8 cellular contexts compared by ENCODE assay signal in the genomic region with DNA sequence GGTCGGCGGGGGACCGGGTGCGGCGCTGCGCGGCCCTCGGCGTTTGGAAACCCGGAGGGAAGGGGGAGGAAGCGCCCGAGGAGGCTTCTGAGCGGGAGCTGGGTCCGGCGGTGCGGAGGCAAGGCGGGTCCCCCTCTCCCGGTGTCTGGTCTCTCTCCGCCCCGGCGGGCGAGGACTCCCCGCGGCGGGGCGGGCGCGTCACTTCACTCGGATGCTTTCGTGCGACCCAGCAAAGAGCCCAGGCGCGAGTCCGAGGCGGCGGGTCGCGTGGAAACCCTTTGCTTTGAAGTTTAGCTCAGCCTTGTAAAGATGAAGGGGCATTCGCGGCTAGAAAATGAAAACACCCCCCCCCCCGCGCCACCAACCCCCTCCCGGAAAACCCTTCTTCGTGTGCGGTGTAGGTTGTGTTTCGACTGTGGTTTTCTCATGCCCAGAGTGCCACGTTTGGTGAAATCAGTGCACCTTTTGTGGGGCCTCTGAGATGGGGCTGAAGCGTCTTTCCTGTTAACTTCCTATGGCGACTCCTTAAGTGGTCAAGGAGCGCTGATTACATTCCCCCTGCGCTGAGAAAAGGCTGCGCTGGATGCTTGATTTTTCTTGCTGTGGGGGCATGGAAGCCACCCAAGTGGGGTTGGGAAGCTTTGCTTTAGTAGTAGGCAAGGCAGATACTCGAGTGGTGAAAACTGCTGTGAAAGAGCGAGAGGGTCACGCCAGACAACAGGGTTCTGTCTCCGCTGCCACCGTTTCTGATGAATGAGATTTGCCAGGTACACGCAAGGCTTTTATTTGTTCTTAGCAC. TPM values are rescaled to one million over a fixed set of nuclear protein-coding genes. Genes with fewer than 3 reads are reported as not detected.
A peak's percentile ranks its signal among the peaks of the same experiment; 100 is the strongest.
DNase-seq lines count a peak whose midpoint lies in the region; ATAC-seq and TF ChIP-seq lines count a peak whose summit lies in the region.

No MANE protein-coding gene starts in this region.

- WGBS in H9 (ENCODE audit: extremely low coverage, insufficient read length, low lambda C conversion rate) = no CpG with 5 or more reads among the region's 58 CpGs
- 0 to 1% methylated on average over 17 to 31 of the region's 58 CpGs for WGBS in body of pancreas, 2 donors

- no peak overlapping the region for H4K91ac ChIP-seq in H9 (ENCODE audit: insufficient read length, low read depth, low read length)

- H3K27ac Mint-ChIP-seq in H9 = peak overlapping the region in 2 of 3 experiments; percentile 96 to 97; a peak in 5 of 7 replicates

- peak overlapping the region; percentile 92 for H3K4me2 ChIP-seq in H9 (ENCODE audit: insufficient read depth, insufficient read length, low read length)

- H4K20me1 ChIP-seq in H9 (ENCODE audit: control insufficient read depth, insufficient read depth, insufficient read length) = no peaks in the 10 kb centered on the region

- H3K36me3 ChIP-seq in body of pancreas (replicated peaks in 1 of 2; ENCODE audit: insufficient read depth in 1 of 2, low read depth in 2 of 2) (no peaks in the 10 kb centered on the region), iPS-15b (ENCODE audit: control insufficient read depth, insufficient read depth, low read length) (no peaks in the 10 kb centered on the region)

- DNase-seq in Caki2 (ENCODE audit: low read depth) (peak; percentile 30), H9 (no peak), NOMO-1 (lab: John Stamatoyannopoulos, UW; ENCODE audit: unreplicated experiment in 2 of 2) (peak; percentile 63 to 71), body of pancreas (peak in 1 of 4 donors; percentile 16), retinal pigment epithelial cell (ENCODE audit: low read depth) (no peak)

- H4K5ac ChIP-seq in H9 (ENCODE audit: insufficient read length, low read depth, low read length) = no peak overlapping the region

- H3K79me2 ChIP-seq in H9 (ENCODE audit: insufficient read depth, low read length) = peaks cover 10% of the 10 kb centered on the region; the same call in 1 of the 2 replicates

- no peak overlapping the region for H2BK20ac ChIP-seq in H9 (ENCODE audit: low read depth, low read length, poor library complexity, severe bottlenecking)

- H3T11ph ChIP-seq in H9 (ENCODE audit: low read length) = no peak overlapping the region

- no peak for TF ChIP-seq POLR2A in body of pancreas (IDR thresholded peaks at IDR 0.05)

- peaks cover 12% of the 10 kb centered on the region for H3K23me2 ChIP-seq in H9 (ENCODE audit: insufficient read length, low read depth, low read length, poor library complexity, severe bottlenecking)

- H3K27me3 ChIP-seq in H9 (ENCODE audit: insufficient read depth, low read length) (no peaks in the 10 kb centered on the region; the same call in 1 of the 2 replicates), body of pancreas (no peaks in the 10 kb centered on the region), iPS-15b (ENCODE audit: control insufficient read depth, insufficient read depth, low read length) (peaks cover 7% of the 10 kb centered on the region)

- no peak overlapping the region for H2AK5ac ChIP-seq in H9 (ENCODE audit: insufficient read length, low read length)

- peaks cover 14% of the 10 kb centered on the region for H3K27me3 Mint-ChIP-seq in H9 (ENCODE audit: low read depth)

- intact Hi-C loops in body of pancreas (cut with DNase I) = no loop called here

- H3K27ac ChIP-seq in H9 (ENCODE audit: insufficient read length, low read depth, low read length) (no peak overlapping the region), body of pancreas (peak overlapping the region; percentile 75 to 92 (median 81))

- H2AFZ ChIP-seq in H9 (ENCODE audit: low read length) = no peak overlapping the region

- no peak overlapping the region for H3K4ac ChIP-seq in H9 (ENCODE audit: low read depth, low read length)

- H3K4me3 Mint-ChIP-seq in H9 = peak overlapping the region; percentile 92 to 98

- H4K8ac ChIP-seq in H9 (replicated peaks; ENCODE audit: insufficient read length, low read depth, low read length) = no peak overlapping the region

- H3K9ac ChIP-seq in H9 (ENCODE audit: extremely low read depth, insufficient read length, low read length) = peak overlapping the region; percentile 83
- peak overlapping the region; percentile 93 for H3K9ac ChIP-seq in iPS-15b (ENCODE audit: low read depth, low read length)

- peak; percentile 35 for ATAC-seq in body of pancreas
- ATAC-seq in GM18520 (IDR thresholded peaks at IDR 0.05; ENCODE audit: unreplicated experiment) = no peak
- ATAC-seq in GM19463 (IDR thresholded peaks at IDR 0.05; ENCODE audit: unreplicated experiment) = no peak

- H3K9me3 ChIP-seq in H9 (ENCODE audit: control insufficient read depth, low read depth, low read length) = no peaks in the 10 kb centered on the region
- no peaks in the 10 kb centered on the region for H3K9me3 ChIP-seq in body of pancreas
- H3K9me3 ChIP-seq in iPS-15b (ENCODE audit: control insufficient read depth, insufficient read depth, low read length) = no peaks in the 10 kb centered on the region

- H3K4me3 ChIP-seq in body of pancreas (peak overlapping the region; percentile 46 to 77), iPS-15b (ENCODE audit: low read depth, low read length) (peak overlapping the region; percentile 94), retinal pigment epithelial cell (ENCODE audit: low read length) (peak overlapping the region; percentile 99)

- H3K9me3 Mint-ChIP-seq in H9 = peaks cover 0 to 3% of the 10 kb centered on the region in 2 experiments; a peak in 4 of 5 replicates

- H3K4me1 ChIP-seq in H9 (ENCODE audit: insufficient read depth, low read length) = peaks cover 5% of the 10 kb centered on the region
- H3K4me1 ChIP-seq in body of pancreas = peaks cover 25% of the 10 kb centered on the region
- peaks cover 9% of the 10 kb centered on the region for H3K4me1 ChIP-seq in iPS-15b (ENCODE audit: control insufficient read depth, insufficient read depth, low read length)

- no peak overlapping the region for H3K56ac ChIP-seq in H9 (ENCODE audit: insufficient read length, low read depth, low read length)

- TF ChIP-seq CTCF in H9 (conservative IDR thresholded peaks at IDR 0.05) (no peak), body of pancreas (IDR thresholded peaks at IDR 0.05) (no peak), retinal pigment epithelial cell (conservative IDR thresholded peaks at IDR 0.05; ENCODE audit: low read depth, low read length) (no peak)

- H3K36me3 Mint-ChIP-seq in H9 (ENCODE audit: insufficient read depth in 1 of 3, low read depth in 3 of 3) = peaks cover 0 to 4% (median 2%) of the 10 kb centered on the region in 3 experiments; a peak in 5 of 7 replicates

- in situ Hi-C loops in Caki2 (cut with HindIII; ENCODE audit: low pct_unique_long_range_greater_than_20kb, low sequenced_read_pairs) = no loop called here

- peak overlapping the region; percentile 57 for H3K14ac ChIP-seq in H9 (ENCODE audit: insufficient read depth, low read length)

- peaks cover 2% of the 10 kb centered on the region for H3K79me1 ChIP-seq in H9 (ENCODE audit: insufficient read depth, low read depth, low read length, poor library complexity, severe bottlenecking)

- H2BK120ac ChIP-seq in H9 (ENCODE audit: low read depth, low read length, poor library complexity, severe bottlenecking) = no peak overlapping the region

- peak overlapping the region; percentile 62 for H3K18ac ChIP-seq in H9 (ENCODE audit: insufficient read length, low read depth, low read length)

- peaks cover 35% of the 10 kb centered on the region in 2 experiments for H3K4me1 Mint-ChIP-seq in H9

- H2BK15ac ChIP-seq in H9 (ENCODE audit: low read depth, low read length) = no peak overlapping the region

- no peak overlapping the region for H2BK12ac ChIP-seq in H9 (ENCODE audit: insufficient read length, low read depth, low read length)

- H2BK5ac ChIP-seq in H9 (ENCODE audit: insufficient read length, low read length) = no peak overlapping the region

- no peak overlapping the region for H3K23ac ChIP-seq in H9 (ENCODE audit: insufficient read length, low read depth, low read length)

RNA-seq across cellular contexts. Expression of gene GNAI1, which starts 0.9 kb away (rescaled TPM):
- total RNA-seq in Caki2 (2014; rRNA removed; shearing (Covaris generic); ENCODE audit: low replicate concordance) = 43.1 and 54.4 TPM in 2 replicates
- total RNA-seq in H9 (2021) (14.1 and 14.8 TPM in 2 replicates), body of pancreas (10 to 100 TPM in 1 of 2 donors, 1 to 10 TPM in 1; 9.1 to 16.5 TPM)

Comparison
In these comparisons a context has a peak if more than half of its experiments do, and no peak if none do; other contexts are left out.
1. DNase-seq: peak in Caki2 (single experiment) and NOMO-1 (2 of 2); none in H9 (single experiment) and retinal pigment epithelial cell (single experiment).
2. Peak in every context shown above with its lines, with median percentiles within 50 percentile points of each other: H3K4me3 ChIP-seq.